In genomic region chr1:111176678-111177077, GRCh38 we compare ENCODE assay signal across 30 cellular contexts. TPM values are rescaled to one million over a fixed set of nuclear protein-coding genes. Genes with fewer than 3 reads are reported as not detected.
DNase-seq lines count a peak whose midpoint lies in the region; ATAC-seq, FAIRE-seq and TF ChIP-seq lines count a peak whose summit lies in the region.
"Had no signal": no experiment of that assay in that cellular context is flagged by ENCODE, and none has a peak within 500 bp of the region (broad histone marks: within the 10 kb centered on the region; RNA-seq: fewer than 3 reads in every experiment).

No MANE protein-coding gene starts in this region.

- H3K9me2 ChIP-seq in OCI-LY7 (ENCODE audit: insufficient read depth, low read length): no peaks in the 10 kb centered on the region
- H3K9me2 ChIP-seq: SK-N-SH had no signal

- H3K4me3 ChIP-seq in astrocyte (ENCODE audit: insufficient read depth, low read depth, low read length) (no peak overlapping the region), OCI-LY7 (ENCODE audit: low read depth, low read length, poor library complexity, severe bottlenecking) (no peak overlapping the region), stomach (no peak overlapping the region)
- H3K4me3 ChIP-seq: gastroesophageal sphincter, sigmoid colon had no signal

- FAIRE-seq in astrocyte (lab: Jason Lieb, UNC): no peak
- FAIRE-seq: D721Med had no signal

- no peak overlapping the region for H3K4me2 ChIP-seq in astrocyte (ENCODE audit: low read length)
- no peak overlapping the region for H3K4me2 ChIP-seq in OCI-LY7 (ENCODE audit: low read length)
- H3K4me2 ChIP-seq: SK-N-SH had no signal

- intact Hi-C loops in OCI-LY7 (cut with micrococcal nuclease; ENCODE audit: unreplicated experiment) (no loop called here), stomach (cut with DNase I; ENCODE audit: low total_unique reads) (no loop called here)

- TF ChIP-seq EP300 in stomach (IDR thresholded peaks at IDR 0.05): no peak

- H2AFZ ChIP-seq in astrocyte (ENCODE audit: low read depth, low read length) (no peak overlapping the region), OCI-LY7 (ENCODE audit: low read length) (no peak overlapping the region)

- POLR2A ChIA-PET in OCI-LY7 (lab: Charles Lee): no interaction called here

- H3K36me3 ChIP-seq in astrocyte (ENCODE audit: insufficient read depth, low read length) (peaks cover 9% of the 10 kb centered on the region), OCI-LY7 (ENCODE audit: insufficient read depth, low read length) (peaks cover 98% of the 10 kb centered on the region), stomach (peaks cover 3 to 68% (median 63%) of the 10 kb centered on the region in 4 donors)

- DNase-seq in ACHN: peak; percentile 23
- DNase-seq in astrocyte (ENCODE audit: low read depth): peak; percentile 40
- no peak for DNase-seq in mesenteric fat pad (ENCODE audit: low spot score)
- DNase-seq in OCI-LY7 (ENCODE audit: low spot score): no peak
- DNase-seq in stomach: no peak
- DNase-seq: activated CD4-positive, CD25-positive, alpha-beta regulatory T cell treated with anti-CD3 and anti-CD28 coated beads, Interleukin-2, amount 50 U/mL, for 72 hours; activated CD8-positive, alpha-beta T cell treated with anti-CD3 and anti-CD28 coated beads for 36 hours; activated naive CD8-positive, alpha-beta T cell treated with anti-CD3 and anti-CD28 coated beads, Interleukin-2, amount 10 ng/mL, durations not matched to agents 7 days and 5 days; hypothalamus; immature natural killer cell; IMR-90; mesenchymal stem cell; NCI-H1092; NCI-H187 treated with DMSO at 0.1 percent for 48 hours; NCI-H524 treated with DMSO at 0.1 percent for 48 hours; PC-3; sigmoid colon; SK-N-SH; stimulated activated CD4-positive, alpha-beta T cell treated with anti-CD3 and anti-CD28 coated beads, Interleukin-4, amount 100 ng/mL, for 4 hours; stimulated activated naive CD4-positive, alpha-beta T cell had no signal

- TF ChIP-seq CTCF in astrocyte (IDR thresholded peaks at IDR 0.05; ENCODE audit: insufficient read depth, low read depth, low read length): no peak
- no peak for TF ChIP-seq CTCF in OCI-LY7 (conservative IDR thresholded peaks at IDR 0.05; ENCODE audit: low read length)
- TF ChIP-seq CTCF in stomach (IDR thresholded peaks at IDR 0.05): no peak

- no peak overlapping the region for H3K4me3 Mint-ChIP-seq in astrocyte (ENCODE audit: unreplicated experiment)
- H3K4me3 Mint-ChIP-seq: activated CD8-positive, alpha-beta T cell treated with anti-CD3 and anti-CD28 coated beads for 36 hours; activated naive CD8-positive, alpha-beta T cell treated with anti-CD3 and anti-CD28 coated beads, Interleukin-2, amount 10 ng/mL, durations not matched to agents 7 days and 5 days; immature natural killer cell; T-helper 1 cell treated with Interleukin-12 subunit alpha and Interleukin-12 subunit beta and Interleukin-4 antibody, amounts not matched to agents 30 μg/mL and 1 μg/mL, for 36 hours had no signal

- TF ChIP-seq POLR2A in stomach (IDR thresholded peaks at IDR 0.05): no peak

- H3K27ac Mint-ChIP-seq in astrocyte (ENCODE audit: unreplicated experiment): no peak overlapping the region
- H3K27ac Mint-ChIP-seq: activated CD8-positive, alpha-beta T cell treated with anti-CD3 and anti-CD28 coated beads for 36 hours; activated naive CD8-positive, alpha-beta T cell treated with anti-CD3 and anti-CD28 coated beads, Interleukin-2, amount 10 ng/mL, durations not matched to agents 7 days and 5 days; progenitor cell of endocrine pancreas; T-helper 1 cell treated with Interleukin-12 subunit alpha and Interleukin-12 subunit beta and Interleukin-4 antibody, amounts not matched to agents 30 μg/mL and 1 μg/mL, for 36 hours had no signal

- H3K27ac ChIP-seq in astrocyte (ENCODE audit: low read depth, low read length) (no peak overlapping the region), OCI-LY7 (ENCODE audit: low read depth, low read length, poor library complexity, severe bottlenecking) (no peak overlapping the region), stomach (no peak overlapping the region)
- H3K27ac ChIP-seq: 22Rv1, gastroesophageal sphincter, sigmoid colon had no signal

- H3K4me1 Mint-ChIP-seq in astrocyte (ENCODE audit: low read depth, unreplicated experiment): no peaks in the 10 kb centered on the region

- no peaks in the 10 kb centered on the region for H3K27me3 Mint-ChIP-seq in astrocyte (ENCODE audit: low read depth, unreplicated experiment)
- H3K27me3 Mint-ChIP-seq: activated CD8-positive, alpha-beta T cell treated with anti-CD3 and anti-CD28 coated beads for 36 hours; activated naive CD8-positive, alpha-beta T cell treated with anti-CD3 and anti-CD28 coated beads, Interleukin-2, amount 10 ng/mL, durations not matched to agents 7 days and 5 days; progenitor cell of endocrine pancreas had no signal

- no peaks in the 10 kb centered on the region for H4K20me1 ChIP-seq in astrocyte (ENCODE audit: insufficient read depth, low read length)
- H4K20me1 ChIP-seq in OCI-LY7 (ENCODE audit: insufficient read depth, low read length): no peaks in the 10 kb centered on the region; the same call in 1 of the 2 replicates

- in situ Hi-C loops in ACHN (cut with HindIII; ENCODE audit: low pct_ligation_motif_present, low pct_unique_long_range_greater_than_20kb, low sequenced_read_pairs): no loop called here

- no peaks in the 10 kb centered on the region for H3K9me3 Mint-ChIP-seq in astrocyte (ENCODE audit: unreplicated experiment)
- H3K9me3 Mint-ChIP-seq: activated CD8-positive, alpha-beta T cell treated with anti-CD3 and anti-CD28 coated beads for 36 hours; activated naive CD8-positive, alpha-beta T cell treated with anti-CD3 and anti-CD28 coated beads, Interleukin-2, amount 10 ng/mL, durations not matched to agents 7 days and 5 days; immature natural killer cell; T-helper 1 cell treated with Interleukin-12 subunit alpha and Interleukin-12 subunit beta and Interleukin-4 antibody, amounts not matched to agents 30 μg/mL and 1 μg/mL, for 36 hours had no signal

- H3K9ac ChIP-seq in astrocyte (ENCODE audit: low read length): no peak overlapping the region
- H3K9ac ChIP-seq: SK-N-SH had no signal

- H3K4me1 ChIP-seq in astrocyte (ENCODE audit: insufficient read depth, low read length) (no peaks in the 10 kb centered on the region), OCI-LY7 (ENCODE audit: insufficient read depth, low read length, poor library complexity, severe bottlenecking) (peaks cover 11% of the 10 kb centered on the region), stomach (no peaks in the 10 kb centered on the region)
- H3K4me1 ChIP-seq: gastroesophageal sphincter, sigmoid colon had no signal

- CTCF ChIA-PET in OCI-LY7 (lab: Charles Lee; ENCODE audit: unreplicated experiment): no interaction called here

- 15 to 54% (median 38%) methylated on average over 1 of the region's 1 CpG for WGBS in stomach, 5 donors

- H3K9me3 ChIP-seq in astrocyte (ENCODE audit: insufficient read depth, low read depth, low read length) (no peaks in the 10 kb centered on the region), OCI-LY7 (ENCODE audit: low read length) (no peaks in the 10 kb centered on the region), stomach (no peaks in the 10 kb centered on the region)
- H3K9me3 ChIP-seq: gastroesophageal sphincter, sigmoid colon, SK-N-SH had no signal

- H3K79me2 ChIP-seq in astrocyte (ENCODE audit: insufficient read depth, low read length) (no peaks in the 10 kb centered on the region), OCI-LY7 (ENCODE audit: insufficient read depth, low read depth, low read length) (peaks cover 5% of the 10 kb centered on the region; the same call in 1 of the 2 replicates)

- H3K27me3 ChIP-seq in astrocyte (ENCODE audit: insufficient read depth, low read length) (no peaks in the 10 kb centered on the region), stomach (no peaks in the 10 kb centered on the region)
- H3K27me3 ChIP-seq: gastroesophageal sphincter, sigmoid colon had no signal

- BruUV-seq in OCI-LY7 (replicated peaks; lab: Mats Ljungman, UMichigan): no TSS peak

- H3K36me3 Mint-ChIP-seq in astrocyte (ENCODE audit: low read depth, unreplicated experiment): peaks cover 3% of the 10 kb centered on the region

- peak; percentile 63 for ATAC-seq in GM21390 (IDR thresholded peaks at IDR 0.05; ENCODE audit: unreplicated experiment)
- ATAC-seq in HG03196 (IDR thresholded peaks at IDR 0.05; ENCODE audit: unreplicated experiment): peak; percentile 71
- no peak for ATAC-seq in HG03139 (IDR thresholded peaks at IDR 0.05; ENCODE audit: unreplicated experiment)
- ATAC-seq: activated CD8-positive, alpha-beta T cell treated with anti-CD3 and anti-CD28 coated beads for 36 hours; gastroesophageal sphincter; PC-3 had no signal

RNA-seq across cellular contexts. Expression of gene DENND2D, which starts 23.8 kb away (rescaled TPM):
- total RNA-seq in astrocyte (0.18 TPM in 1 of 2 replicates, not detected in the other), mesenteric fat pad (33.0 TPM), OCI-LY7 (2022) (9.8 and 13.5 TPM in 2 replicates), stomach (100 to 1,000 TPM in 1 of 5 donors, 10 to 100 TPM in 4; 24.6 to 121 (median 36.0) TPM)
- 34.4 and 39.9 TPM in 2 replicates for total RNA-seq in OCI-LY7 (2014; rRNA removed; shearing (Covaris generic))
- polyA plus RNA-seq in stomach: 10 to 100 TPM; 35.4 to 48.5 (median 42.9) TPM

RNA-seq across cellular contexts. Expression of gene CEPT1, which starts 36.7 kb away (rescaled TPM):
- total RNA-seq in astrocyte: 24.9 and 26.9 TPM in 2 replicates
- 49.9 TPM for total RNA-seq in mesenteric fat pad
- total RNA-seq in OCI-LY7 (2014; rRNA removed; shearing (Covaris generic)): 41.5 and 44.9 TPM in 2 replicates
- 59.0 TPM in 2 replicates for total RNA-seq in OCI-LY7 (2022)
- 10 to 100 TPM in 3 of 5 donors, 1 to 10 TPM in 2; 4.6 to 71.4 (median 22.8) TPM for total RNA-seq in stomach
- 10 to 100 TPM in 2 of 3 donors, 1 to 10 TPM in 1; 6.1 to 16.2 (median 10.8) TPM for polyA plus RNA-seq in stomach

RNA-seq across cellular contexts. Expression of gene DRAM2, which starts 36.8 kb away (rescaled TPM):
- total RNA-seq in astrocyte: 33.9 and 38.7 TPM in 2 replicates
- 61.0 TPM for total RNA-seq in mesenteric fat pad
- total RNA-seq in OCI-LY7 (2014; rRNA removed; shearing (Covaris generic)): 75.2 and 84.2 TPM in 2 replicates
- total RNA-seq in OCI-LY7 (2022): 83.5 and 87.9 TPM in 2 replicates
- total RNA-seq in stomach: 100 to 1,000 TPM in 1 of 5 donors, 10 to 100 TPM in 2, 1 to 10 TPM in 2; 2.6 to 420 (median 43.1) TPM
- 10 to 100 TPM; 27.8 to 48.1 (median 31.7) TPM for polyA plus RNA-seq in stomach

RNA-seq across cellular contexts. Expression of gene CHI3L2, which starts 50.8 kb away (rescaled TPM):
- total RNA-seq in astrocyte: 0.65 TPM in 1 of 2 replicates, not detected in the other
- 12.4 TPM for total RNA-seq in mesenteric fat pad
- total RNA-seq in OCI-LY7 (2014; rRNA removed; shearing (Covaris generic)): 37.1 and 50.6 TPM in 2 replicates
- total RNA-seq in OCI-LY7 (2022): 88.7 and 95.4 TPM in 2 replicates
- 10 to 100 TPM in 1 of 5 donors, 1 to 10 TPM in 1, not detected in 3; 2.8 to 28.1 TPM for total RNA-seq in stomach
- 1 to 10 TPM; 1.4 to 5.7 (median 2.3) TPM for polyA plus RNA-seq in stomach
- total RNA-seq: dermis microvascular lymphatic vessel endothelial cell, H4, progenitor cell of endocrine pancreas had no signal

Comparison
In these comparisons a context has a peak if more than half of its experiments do, and no peak if none do; other contexts are left out.
1. DNase-seq: peak in ACHN (single experiment) and astrocyte (single experiment); none in mesenteric fat pad (single experiment), OCI-LY7 (single experiment) and stomach (single experiment).